13 cellular contexts compared by ENCODE assay signal in the genomic region with DNA sequence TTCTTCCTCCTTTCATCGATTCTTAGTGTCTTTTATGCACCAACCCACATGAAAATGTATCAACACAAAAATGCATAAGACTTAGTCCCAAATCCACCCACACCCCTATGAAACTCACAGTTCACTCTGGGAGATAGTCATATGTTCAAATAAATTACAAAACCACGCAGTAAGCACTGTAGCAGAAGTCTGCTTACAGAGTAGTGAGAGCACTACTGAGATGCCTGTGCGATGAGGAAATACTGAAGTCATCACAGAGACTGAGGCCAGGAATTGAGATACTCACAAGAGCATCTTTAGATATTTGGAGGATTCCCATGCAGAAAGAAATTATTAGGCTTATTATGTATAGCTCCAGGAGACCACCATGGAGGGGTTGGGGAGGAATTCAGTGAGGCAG.
DNase-seq lines count a peak whose midpoint lies in the region; ATAC-seq and TF ChIP-seq lines count a peak whose summit lies in the region.
"Had no signal": no experiment of that assay in that cellular context is flagged by ENCODE, and none has a peak within 500 bp of the region (broad histone marks: within the 10 kb centered on the region; RNA-seq: fewer than 3 reads in every experiment).

No MANE protein-coding gene starts in this region.

- peak; percentile 62 for DNase-seq in MG63
- no peak for DNase-seq in esophagus muscularis mucosa (ENCODE audit: extremely low spot score)
- no peak for DNase-seq in mesothelial cell of epicardium (ENCODE audit: low spot score in 2 of 2, unreplicated experiment in 2 of 2)
- peak in 1 of 2 donors; percentile 50 for DNase-seq in tibial artery
- no peak for DNase-seq in G401 (ENCODE audit: low spot score)
- DNase-seq in stimulated activated naive B cell treated with anti-CD40 and anti-IgM and Interleukin-4, amounts not matched to agents 10 μg/mL and 1 μg/mL and 100 μg/mL, for 72 hours = no peak
- no peak for DNase-seq in Caco-2
- DNase-seq: activated CD4-positive, CD25-positive, alpha-beta regulatory T cell treated with anti-CD3 and anti-CD28 coated beads, Interleukin-2, amount 50 U/mL, for 72 hours; naive B cell; NCI-H510A; SHP77 had no signal

- peaks cover 26 to 59% (median 54%) of the 10 kb centered on the region in 4 donors for H3K4me1 ChIP-seq in esophagus muscularis mucosa
- peaks cover 0 to 28% (median 14%) of the 10 kb centered on the region in 4 donors for H3K4me1 ChIP-seq in tibial artery
- no peaks in the 10 kb centered on the region for H3K4me1 ChIP-seq in Caco-2

- no peak for TF ChIP-seq EP300 in esophagus muscularis mucosa (IDR thresholded peaks at IDR 0.05)

- TF ChIP-seq CTCF in esophagus muscularis mucosa (IDR thresholded peaks at IDR 0.05) = no peak
- no peak for TF ChIP-seq CTCF in mesothelial cell of epicardium (IDR thresholded peaks at IDR 0.05; ENCODE audit: unreplicated experiment)
- TF ChIP-seq CTCF in tibial artery (IDR thresholded peaks at IDR 0.05) = no peak
- no peak for TF ChIP-seq CTCF in Caco-2 (IDR thresholded peaks at IDR 0.05; ENCODE audit: insufficient read depth in 1 of 2, low read depth in 1 of 2, low read length in 1 of 2, severe bottlenecking in 1 of 2, unreplicated experiment in 1 of 2)

- ATAC-seq in stimulated activated naive B cell treated with anti-CD40 and anti-IgM and Interleukin-4, amounts not matched to agents 10 μg/mL and 1 μg/mL and 100 μg/mL, for 72 hours (replicated peaks) = no peak
- no peak for ATAC-seq in HG03045 (IDR thresholded peaks at IDR 0.05; ENCODE audit: unreplicated experiment)
- ATAC-seq: stimulated activated memory B cell treated with anti-CD40 and anti-IgM and Interleukin-4, amounts not matched to agents 10 μg/mL and 1 μg/mL and 100 μg/mL, for 72 hours had no signal

- H3K4me3 ChIP-seq in MG63 = no peak overlapping the region
- H3K4me3 ChIP-seq in esophagus muscularis mucosa = no peak overlapping the region
- H3K4me3 ChIP-seq in tibial artery = no peak overlapping the region
- H3K4me3 ChIP-seq in Caco-2 (ENCODE audit: low read depth, low read length) = no peak overlapping the region

- H3K27me3 Mint-ChIP-seq in mesothelial cell of epicardium (ENCODE audit: low read depth) = no peaks in the 10 kb centered on the region
- peaks cover 6% of the 10 kb centered on the region in 2 donors for H3K27me3 Mint-ChIP-seq in stimulated activated naive B cell treated with anti-CD40 and anti-IgM and Interleukin-4, amounts not matched to agents 10 μg/mL and 1 μg/mL and 100 μg/mL, for 72 hours
- H3K27me3 Mint-ChIP-seq in Caco-2 (ENCODE audit: insufficient read depth, unreplicated experiment) = no peaks in the 10 kb centered on the region

- CTCF ChIA-PET in Caco-2 (lab: Charles Lee) = no interaction called here

- H3K4me3 Mint-ChIP-seq in mesothelial cell of epicardium = no peak overlapping the region
- H3K4me3 Mint-ChIP-seq in stimulated activated naive B cell treated with anti-CD40 and anti-IgM and Interleukin-4, amounts not matched to agents 10 μg/mL and 1 μg/mL and 100 μg/mL, for 72 hours = no peak overlapping the region
- H3K4me3 Mint-ChIP-seq in Caco-2 (ENCODE audit: unreplicated experiment) = no peak overlapping the region
- H3K4me3 Mint-ChIP-seq: naive B cell; stimulated activated memory B cell treated with anti-CD40 and anti-IgM and Interleukin-4, amounts not matched to agents 10 μg/mL and 1 μg/mL and 100 μg/mL, for 72 hours had no signal

- POLR2A ChIA-PET in Caco-2 (lab: Charles Lee) = no interaction called here

- H3K27ac ChIP-seq in esophagus muscularis mucosa (replicated peaks in 1 of 4) (peak overlapping the region; percentile 46 to 76 (median 70)), tibial artery (peak overlapping the region; percentile 2 to 40)

- in situ Hi-C loops in G401 (cut with HindIII; ENCODE audit: low sequenced_read_pairs) = no loop called here

- H3K4me1 Mint-ChIP-seq in mesothelial cell of epicardium (peaks cover 7% of the 10 kb centered on the region), Caco-2 (ENCODE audit: low read depth, unreplicated experiment) (no peaks in the 10 kb centered on the region)
- no peaks in the 10 kb centered on the region for H3K4me1 Mint-ChIP-seq in stimulated activated naive B cell treated with anti-CD40 and anti-IgM and Interleukin-4, amounts not matched to agents 10 μg/mL and 1 μg/mL and 100 μg/mL, for 72 hours
- H3K4me1 Mint-ChIP-seq: naive B cell; stimulated activated memory B cell treated with anti-CD40 and anti-IgM and Interleukin-4, amounts not matched to agents 10 μg/mL and 1 μg/mL and 100 μg/mL, for 72 hours had no signal

- no TSS peak for BruUV-seq in Caco-2 (replicated peaks; lab: Mats Ljungman, UMichigan)

- no peaks in the 10 kb centered on the region for H3K9me3 Mint-ChIP-seq in mesothelial cell of epicardium
- H3K9me3 Mint-ChIP-seq in stimulated activated naive B cell treated with anti-CD40 and anti-IgM and Interleukin-4, amounts not matched to agents 10 μg/mL and 1 μg/mL and 100 μg/mL, for 72 hours = no peaks in the 10 kb centered on the region
- no peaks in the 10 kb centered on the region for H3K9me3 Mint-ChIP-seq in Caco-2 (ENCODE audit: unreplicated experiment)
- H3K9me3 Mint-ChIP-seq: naive B cell had no signal

- H3K36me3 Mint-ChIP-seq in mesothelial cell of epicardium = peaks cover 51% of the 10 kb centered on the region
- H3K36me3 Mint-ChIP-seq in stimulated activated naive B cell treated with anti-CD40 and anti-IgM and Interleukin-4, amounts not matched to agents 10 μg/mL and 1 μg/mL and 100 μg/mL, for 72 hours = no peaks in the 10 kb centered on the region
- no peaks in the 10 kb centered on the region for H3K36me3 Mint-ChIP-seq in Caco-2 (ENCODE audit: insufficient read depth, unreplicated experiment)
- H3K36me3 Mint-ChIP-seq: naive B cell; stimulated activated memory B cell treated with anti-CD40 and anti-IgM and Interleukin-4, amounts not matched to agents 10 μg/mL and 1 μg/mL and 100 μg/mL, for 72 hours had no signal

- intact Hi-C loops in esophagus muscularis mucosa (cut with DNase I) (no loop called here), tibial artery (cut with DNase I; ENCODE audit: low total_unique reads) (no loop called here), Caco-2 (cut with micrococcal nuclease; ENCODE audit: unreplicated experiment) (no loop called here)

- no peaks in the 10 kb centered on the region for H3K9me3 ChIP-seq in MG63
- H3K9me3 ChIP-seq in esophagus muscularis mucosa = no peaks in the 10 kb centered on the region
- H3K9me3 ChIP-seq in tibial artery = no peaks in the 10 kb centered on the region
- no peaks in the 10 kb centered on the region for H3K9me3 ChIP-seq in Caco-2

- H3K27ac Mint-ChIP-seq in mesothelial cell of epicardium = peak overlapping the region; percentile 44
- H3K27ac Mint-ChIP-seq in stimulated activated naive B cell treated with anti-CD40 and anti-IgM and Interleukin-4, amounts not matched to agents 10 μg/mL and 1 μg/mL and 100 μg/mL, for 72 hours = no peak overlapping the region
- no peak overlapping the region for H3K27ac Mint-ChIP-seq in Caco-2 (ENCODE audit: unreplicated experiment)
- H3K27ac Mint-ChIP-seq: naive B cell; stimulated activated memory B cell treated with anti-CD40 and anti-IgM and Interleukin-4, amounts not matched to agents 10 μg/mL and 1 μg/mL and 100 μg/mL, for 72 hours had no signal

- no peak for TF ChIP-seq POLR2A in esophagus muscularis mucosa (IDR thresholded peaks at IDR 0.05; ENCODE audit: low read depth)

- H3K36me3 ChIP-seq in MG63 = peaks cover 54% of the 10 kb centered on the region
- peaks cover 0 to 18% (median 6%) of the 10 kb centered on the region in 4 donors for H3K36me3 ChIP-seq in esophagus muscularis mucosa
- peaks cover 0 to 16% (median 12%) of the 10 kb centered on the region in 3 donors for H3K36me3 ChIP-seq in tibial artery
- no peaks in the 10 kb centered on the region for H3K36me3 ChIP-seq in Caco-2 (ENCODE audit: control insufficient read depth, insufficient read depth, low read length)

- H3K27me3 ChIP-seq in MG63 (no peaks in the 10 kb centered on the region), esophagus muscularis mucosa (no peaks in the 10 kb centered on the region), tibial artery (no peaks in the 10 kb centered on the region), Caco-2 (replicated peaks; ENCODE audit: control insufficient read depth, insufficient read depth, low read length) (no peaks in the 10 kb centered on the region)

- 45% methylated on average over 3 of the region's 3 CpGs for WGBS in esophagus muscularis mucosa
